20 cellular contexts compared by ENCODE assay signal in the genomic region with DNA sequence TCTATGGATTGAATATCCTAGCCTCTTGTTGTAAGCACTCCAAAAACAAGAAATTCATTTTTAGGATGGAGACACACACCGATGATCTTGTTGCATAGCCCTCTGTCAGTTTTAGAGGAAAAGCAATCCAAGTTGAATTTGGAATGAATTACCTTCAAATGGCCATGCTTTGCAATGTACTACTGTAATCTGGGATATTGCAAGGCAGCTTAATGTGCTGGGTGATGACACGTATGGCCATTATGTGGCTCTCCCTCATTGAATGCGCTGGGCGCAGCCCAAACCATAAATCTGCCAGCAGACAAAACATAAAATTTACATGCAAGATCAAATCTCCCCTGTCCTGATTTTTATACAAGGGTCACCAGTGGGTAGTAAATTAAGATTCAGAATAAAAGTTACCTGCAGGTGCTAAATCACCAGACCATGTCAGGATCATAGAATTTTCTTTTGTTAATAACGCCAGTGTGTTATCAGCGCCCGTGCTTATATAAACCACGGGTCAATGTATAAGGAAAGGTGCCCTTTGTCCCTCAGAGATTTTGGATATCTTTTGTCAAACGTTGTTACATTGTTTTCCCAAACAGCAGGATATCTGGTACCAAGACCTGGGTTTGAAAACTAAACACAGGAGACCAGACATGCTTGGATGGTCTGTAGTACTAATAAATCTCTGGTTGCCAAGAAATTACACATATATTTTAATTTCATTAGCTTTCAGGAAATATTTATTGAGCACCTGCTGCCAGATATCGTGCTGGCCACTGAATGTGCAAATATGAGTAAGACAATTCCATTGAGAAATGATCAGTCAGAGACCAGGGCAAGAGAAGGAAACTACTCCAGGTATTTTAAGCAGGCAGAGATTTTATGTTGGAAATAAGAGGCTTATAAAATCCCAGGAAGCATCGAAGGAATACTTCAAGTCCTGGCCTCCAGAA.
"Had no signal": no experiment of that assay in that cellular context is flagged by ENCODE, and none has a peak within 500 bp of the region (broad histone marks: within the 10 kb centered on the region; RNA-seq: fewer than 3 reads in every experiment).

No MANE protein-coding gene starts in this region.

- H3K36me3 ChIP-seq: colonic mucosa, left lung, pancreas had no signal

- H3K27ac ChIP-seq: colonic mucosa, hepatocyte, left lung, pancreas had no signal

- H3K36me3 Mint-ChIP-seq: activated naive CD8-positive, alpha-beta T cell treated with anti-CD3 and anti-CD28 coated beads, Interleukin-2, amount 10 ng/mL, durations not matched to agents 7 days and 5 days; brain; naive B cell; stimulated activated memory B cell treated with anti-CD40 and anti-IgM and Interleukin-4, amounts not matched to agents 10 μg/mL and 1 μg/mL and 100 μg/mL, for 72 hours had no signal

- H3K4me1 Mint-ChIP-seq: activated CD4-positive, alpha-beta T cell treated with anti-CD3 and anti-CD28 coated beads, Interleukin-2, amount 10 ng/mL, durations not matched to agents 24 days and 14 days; activated naive CD8-positive, alpha-beta T cell treated with anti-CD3 and anti-CD28 coated beads, Interleukin-2, amount 10 ng/mL, durations not matched to agents 7 days and 5 days; naive B cell; stimulated activated memory B cell treated with anti-CD40 and anti-IgM and Interleukin-4, amounts not matched to agents 10 μg/mL and 1 μg/mL and 100 μg/mL, for 72 hours had no signal

- H3K9me3 ChIP-seq: colonic mucosa, left lung, pancreas had no signal

- H3K4me1 ChIP-seq: colonic mucosa, left lung, pancreas had no signal

- DNase-seq: activated CD4-positive, alpha-beta T cell treated with anti-CD3 and anti-CD28 coated beads, Interleukin-2, amount 10 ng/mL, durations not matched to agents 24 days and 14 days; activated CD4-positive, CD25-positive, alpha-beta regulatory T cell; activated CD8-positive, alpha-beta memory T cell treated with anti-CD3 and anti-CD28 coated beads, Interleukin-2, amount 50 U/mL, for 4 hours; activated CD8-positive, alpha-beta T cell treated with anti-CD3 and anti-CD28 coated beads, Interleukin-2, amount 10 ng/mL, durations not matched to agents 7 days and 5 days; activated gamma-delta T cell treated with Interleukin-2 at 50 U/mL for 16 hours; activated naive CD8-positive, alpha-beta T cell treated with anti-CD3 and anti-CD28 coated beads, Interleukin-2, amount 10 ng/mL, durations not matched to agents 7 days and 5 days; activated T-cell treated with anti-CD3 and anti-CD28 coated beads, Interleukin-2, amount 50 U/mL, for 72 hours; central memory CD4-positive, alpha-beta T cell; colonic mucosa; islet precursor cell; left lung; mammary epithelial cell; naive B cell; pancreas; stimulated activated CD4-positive, alpha-beta T cell treated with anti-CD3 and anti-CD28 coated beads, Interleukin-12 subunit alpha, Interleukin-12 subunit beta, amount 100 ng/mL, for 4 hours; stimulated activated CD4-positive, alpha-beta T cell treated with anti-CD3 and anti-CD28 coated beads, Interleukin-2, amount 100 ng/mL, for 24 hours had no signal

- H3K27me3 Mint-ChIP-seq: stimulated activated memory B cell treated with anti-CD40 and anti-IgM and Interleukin-4, amounts not matched to agents 10 μg/mL and 1 μg/mL and 100 μg/mL, for 72 hours had no signal

- H3K4me3 Mint-ChIP-seq: activated CD4-positive, alpha-beta T cell treated with anti-CD3 and anti-CD28 coated beads, Interleukin-2, amount 10 ng/mL, durations not matched to agents 24 days and 14 days; activated CD8-positive, alpha-beta T cell treated with anti-CD3 and anti-CD28 coated beads, Interleukin-2, amount 10 ng/mL, durations not matched to agents 7 days and 5 days; activated naive CD8-positive, alpha-beta T cell treated with anti-CD3 and anti-CD28 coated beads, Interleukin-2, amount 10 ng/mL, durations not matched to agents 7 days and 5 days; activated T-cell treated with anti-CD3 and anti-CD28 coated beads, Interleukin-2, amount 50 U/mL, for 72 hours; brain; naive B cell; stimulated activated memory B cell treated with anti-CD40 and anti-IgM and Interleukin-4, amounts not matched to agents 10 μg/mL and 1 μg/mL and 100 μg/mL, for 72 hours had no signal

- H3K27me3 ChIP-seq: colonic mucosa, pancreas had no signal

- ATAC-seq: activated CD8-positive, alpha-beta T cell treated with anti-CD3 and anti-CD28 coated beads, Interleukin-2, amount 10 ng/mL, durations not matched to agents 7 days and 5 days; activated T-cell treated with anti-CD3 and anti-CD28 coated beads, Interleukin-2, amount 50 U/mL, for 72 hours; esophagus mucosa; left lung; pancreas; stimulated activated memory B cell treated with anti-CD40 and anti-IgM and Interleukin-4, amounts not matched to agents 10 μg/mL and 1 μg/mL and 100 μg/mL, for 72 hours had no signal

- H3K9me3 Mint-ChIP-seq: activated CD4-positive, alpha-beta T cell treated with anti-CD3 and anti-CD28 coated beads, Interleukin-2, amount 10 ng/mL, durations not matched to agents 24 days and 14 days; activated naive CD8-positive, alpha-beta T cell treated with anti-CD3 and anti-CD28 coated beads, Interleukin-2, amount 10 ng/mL, durations not matched to agents 7 days and 5 days had no signal

- H3K27ac Mint-ChIP-seq: activated CD4-positive, alpha-beta T cell treated with anti-CD3 and anti-CD28 coated beads, Interleukin-2, amount 10 ng/mL, durations not matched to agents 24 days and 14 days; activated CD8-positive, alpha-beta T cell treated with anti-CD3 and anti-CD28 coated beads, Interleukin-2, amount 10 ng/mL, durations not matched to agents 7 days and 5 days; activated naive CD8-positive, alpha-beta T cell treated with anti-CD3 and anti-CD28 coated beads, Interleukin-2, amount 10 ng/mL, durations not matched to agents 7 days and 5 days; activated T-cell treated with anti-CD3 and anti-CD28 coated beads, Interleukin-2, amount 50 U/mL, for 72 hours; stimulated activated memory B cell treated with anti-CD40 and anti-IgM and Interleukin-4, amounts not matched to agents 10 μg/mL and 1 μg/mL and 100 μg/mL, for 72 hours had no signal

- H3K4me3 ChIP-seq: colonic mucosa, hepatocyte, left lung, pancreas had no signal
